8 cellular contexts compared by ENCODE assay signal in the genomic region with DNA sequence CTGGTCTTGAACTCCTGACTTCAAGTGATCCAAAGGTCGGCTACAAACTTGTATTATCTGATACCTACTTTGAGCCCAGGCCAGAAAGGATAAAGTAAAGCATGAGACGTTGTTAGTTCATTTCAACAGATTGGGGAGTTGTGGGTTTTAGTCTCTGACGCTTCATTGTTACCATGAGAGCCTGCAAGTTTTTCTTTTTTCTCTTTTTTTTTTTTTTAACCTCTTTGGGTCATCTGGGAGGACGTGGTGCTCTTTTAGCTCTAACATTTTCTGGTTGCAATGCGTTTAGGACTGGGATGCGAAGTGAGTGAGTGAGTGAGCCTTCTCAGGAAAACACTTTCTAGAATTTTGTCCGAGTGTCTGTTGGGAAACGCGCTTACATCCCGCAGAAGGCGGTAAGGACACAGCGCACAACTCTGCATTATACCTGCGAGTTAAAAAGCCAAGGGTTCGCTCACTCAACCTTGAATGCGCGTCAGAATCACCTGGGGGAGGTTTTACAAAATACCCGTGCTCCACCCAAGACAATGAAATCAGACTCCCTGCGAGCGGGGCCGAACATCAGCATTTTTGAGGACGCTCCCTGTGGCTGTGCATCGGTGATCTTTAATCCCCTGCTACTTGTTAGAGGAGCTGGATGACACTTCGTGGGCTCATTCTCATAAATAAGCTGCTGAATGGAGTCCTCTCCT. TPM values are rescaled to one million over a fixed set of nuclear protein-coding genes. Genes with fewer than 3 reads are reported as not detected.
DNase-seq lines count a peak whose midpoint lies in the region; ATAC-seq and TF ChIP-seq lines count a peak whose summit lies in the region.

No MANE protein-coding gene starts in this region.

- H3K36me3 ChIP-seq in SJSA1 (peaks cover 24% of the 10 kb centered on the region), mucosa of descending colon (ENCODE audit: low read depth) (no peaks in the 10 kb centered on the region), aorta (ENCODE audit: control insufficient read depth in 1 of 2, insufficient read depth in 2 of 2, low read length in 1 of 2) (no peaks in the 10 kb centered on the region)
- no peaks in the 10 kb centered on the region for H3K36me3 ChIP-seq in effector memory CD4-positive, alpha-beta T cell (ENCODE audit: control insufficient read depth, insufficient read depth, low read length)

- peak; percentile 32 for DNase-seq in stimulated activated CD4-positive, alpha-beta T cell treated with anti-CD3 and anti-CD28 coated beads, Interleukin-15, amount 100 ng/mL, for 24 hours
- DNase-seq in stimulated activated CD4-positive, alpha-beta T cell treated with anti-CD3 and anti-CD28 coated beads, Interleukin-4, amount 100 ng/mL, for 4 hours = no peak
- peak in 1 of 2 experiments; percentile 52 for DNase-seq in SJSA1 (ENCODE audit: low read depth in 1 of 2, low spot score in 2 of 2)
- DNase-seq in effector memory CD4-positive, alpha-beta T cell = no peak
- peak in 2 of 3 donors; percentile 58 to 63 for DNase-seq in mucosa of descending colon
- DNase-seq in aorta = peak in 1 of 2 donors; percentile 50
- DNase-seq in HEK293T (ENCODE audit: extremely low spot score) = no peak

- H3K27ac ChIP-seq in SJSA1 = peak overlapping the region; percentile 92
- H3K27ac ChIP-seq in effector memory CD4-positive, alpha-beta T cell (ENCODE audit: insufficient read depth, low read length, poor library complexity, severe bottlenecking) = no peak overlapping the region
- H3K27ac ChIP-seq in aorta (ENCODE audit: low read depth in 1 of 2, low read length in 2 of 2) = peak overlapping the region in 1 of 2 donors; percentile 79

- POLR2A ChIA-PET in HEK293T (lab: Yijun Ruan, JAX) = interaction anchor here (0.6 to 2.1 kb wide), 12 partner anchors 9 to 139 kb away, joined by 3 to 16 read pairs (median 4); a partner anchor contains a TSS

- CTCF ChIA-PET in HEK293T (lab: Yijun Ruan, JAX) = interaction anchor here (0.6 to 0.7 kb wide), 2 partner anchors 90 to 253 kb away, joined by 3 read pairs; no protein-coding TSS in a partner anchor

- intact Hi-C loops in mucosa of descending colon (cut with DNase I, micrococcal nuclease) (no loop called here), aorta (cut with DNase I) (loop anchor here (2.0 to 10.0 kb wide), 2 partner anchors 63 to 145 kb away; a partner anchor contains a TSS)

- H3K4me3 ChIP-seq in SJSA1 (peak overlapping the region; percentile 83), mucosa of descending colon (no peak overlapping the region), aorta (ENCODE audit: low read length in 2 of 2) (peak overlapping the region; percentile 55 to 78)
- peak overlapping the region; percentile 76 for H3K4me3 ChIP-seq in effector memory CD4-positive, alpha-beta T cell (ENCODE audit: insufficient read depth, low read depth, low read length, poor library complexity, severe bottlenecking)

- no peaks in the 10 kb centered on the region for H3K9me3 ChIP-seq in SJSA1 (replicated peaks)
- H3K9me3 ChIP-seq in effector memory CD4-positive, alpha-beta T cell (ENCODE audit: control insufficient read depth, low read length) = no peaks in the 10 kb centered on the region
- no peaks in the 10 kb centered on the region for H3K9me3 ChIP-seq in mucosa of descending colon
- H3K9me3 ChIP-seq in aorta (ENCODE audit: control insufficient read depth, low read length) = no peaks in the 10 kb centered on the region

- WGBS in aorta, 2 donors = 4 to 5% methylated on average over 23 of the region's 23 CpGs

- peaks cover 25% of the 10 kb centered on the region for H3K4me1 ChIP-seq in SJSA1 (replicated peaks)
- H3K4me1 ChIP-seq in effector memory CD4-positive, alpha-beta T cell (ENCODE audit: control insufficient read depth, insufficient read depth, low read length, poor library complexity, severe bottlenecking) = peaks cover 3% of the 10 kb centered on the region
- H3K4me1 ChIP-seq in mucosa of descending colon (ENCODE audit: low read depth) = peaks cover 13% of the 10 kb centered on the region
- H3K4me1 ChIP-seq in aorta (ENCODE audit: control insufficient read depth in 1 of 2, insufficient read depth in 2 of 2, low read length in 2 of 2) = no peaks in the 10 kb centered on the region

- H3K27me3 ChIP-seq in SJSA1 (replicated peaks) = no peaks in the 10 kb centered on the region
- no peaks in the 10 kb centered on the region for H3K27me3 ChIP-seq in effector memory CD4-positive, alpha-beta T cell (replicated peaks; ENCODE audit: control insufficient read depth, insufficient read depth, low read length, poor library complexity, severe bottlenecking)
- no peaks in the 10 kb centered on the region for H3K27me3 ChIP-seq in aorta (ENCODE audit: control insufficient read depth in 1 of 2, insufficient read depth in 2 of 2, low read length in 1 of 2)

- ATAC-seq in mucosa of descending colon (peak; percentile 19), aorta (ENCODE audit: low FRiP score) (peak; percentile 34), GM18870 (IDR thresholded peaks at IDR 0.05; ENCODE audit: unreplicated experiment) (no peak)

- TF ChIP-seq CTCF in mucosa of descending colon (IDR thresholded peaks at IDR 0.05) = no peak

TF ChIP-seq in HEK293T, 16 proteins besides CTCF, POLR2A, EP300 and RAD21:
- TF ChIP-seq ARNT (IDR thresholded peaks at IDR 0.05) (no peak), L3MBTL2 (conservative IDR thresholded peaks at IDR 0.05) (no peak), NFRKB (IDR thresholded peaks at IDR 0.05) (no peak), FOXM1 (IDR thresholded peaks at IDR 0.05; ENCODE audit: borderline replicate concordance) (no peak)

RNA-seq across cellular contexts. Expression of a gene that starts 0.7 kb away (rescaled TPM):
- 14.6 and 19.0 TPM in 2 replicates for total RNA-seq in SJSA1 (2014; rRNA removed; shearing (Covaris generic))
- total RNA-seq in mucosa of descending colon (10 to 100 TPM; 22.9 to 27.9 (median 24.1) TPM), aorta (10 to 100 TPM; 18.8 to 32.4 TPM)
- 10 to 100 TPM; 16.6 to 16.8 TPM for polyA plus RNA-seq in aorta

RNA-seq across cellular contexts. Expression of a gene that starts 48.4 kb away (rescaled TPM):
- total RNA-seq in SJSA1 (2014; rRNA removed; shearing (Covaris generic)) = 0.13 and 1.3 TPM in 2 replicates
- total RNA-seq in mucosa of descending colon (10 to 100 TPM in 2 of 3 donors, 1 to 10 TPM in 1; 7.3 to 15.9 (median 12.1) TPM), aorta (10 to 100 TPM; 21.9 to 44.6 TPM)
- 10 to 100 TPM in 1 of 2 donors, 1 to 10 TPM in 1; 3.8 to 11.6 TPM for polyA plus RNA-seq in aorta

Comparison
In these comparisons a context has a peak if more than half of its experiments do, and no peak if none do; other contexts are left out.
1. DNase-seq: peak in stimulated activated CD4-positive, alpha-beta T cell treated with anti-CD3 and anti-CD28 coated beads, Interleukin-15, amount 100 ng/mL, for 24 hours (single experiment) and mucosa of descending colon (2 of 3); none in stimulated activated CD4-positive, alpha-beta T cell treated with anti-CD3 and anti-CD28 coated beads, Interleukin-4, amount 100 ng/mL, for 4 hours (0 of 2), effector memory CD4-positive, alpha-beta T cell (0 of 3) and HEK293T (single experiment).
2. intact Hi-C loops: an anchor here in aorta (2.0 to 10.0 kb wide); none called in mucosa of descending colon.